ENCODE assay signal across 2 cellular contexts in the genomic region with DNA sequence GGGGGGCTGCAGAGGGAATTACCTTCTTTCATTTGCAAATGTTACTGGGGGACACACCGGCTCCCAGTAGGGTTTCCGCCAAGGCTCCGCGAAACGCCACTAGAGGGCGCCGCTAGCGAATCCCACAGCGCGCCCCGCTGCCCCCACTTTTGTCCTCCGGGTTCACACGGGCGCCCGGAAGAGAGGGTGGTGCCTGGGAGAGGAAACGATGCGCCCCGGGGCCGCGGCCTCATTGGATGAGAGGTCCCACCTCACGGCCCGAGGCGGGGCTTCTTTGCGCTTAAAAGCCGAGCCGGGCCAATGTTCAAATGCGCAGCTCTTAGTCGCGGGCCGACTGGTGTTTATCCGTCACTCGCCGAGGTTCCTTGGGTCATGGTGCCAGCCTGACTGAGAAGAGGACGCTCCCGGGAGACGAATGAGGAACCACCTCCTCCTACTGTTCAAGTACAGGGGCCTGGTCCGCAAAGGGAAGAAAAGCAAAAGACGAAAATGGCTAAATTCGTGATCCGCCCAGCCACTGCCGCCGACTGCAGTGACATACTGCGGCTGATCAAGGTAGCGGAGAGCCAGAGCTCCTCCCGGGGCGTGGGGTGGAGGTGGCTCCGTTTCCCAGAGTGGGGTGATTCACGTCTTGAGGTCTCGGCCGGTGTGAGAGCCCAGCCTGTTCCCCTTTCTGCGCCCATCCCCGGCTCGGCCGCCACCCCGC.
A peak's percentile ranks its signal among the peaks of the same experiment; 100 is the strongest.
TF ChIP-seq lines count a peak whose summit lies in the region.

Gene SAT1, plus strand, starts transcription at position 311 of the 706 bp plus-strand sequence. Its CDS starts 179 bp downstream, at position 490.

TF ChIP-seq in IMR-90, 13 proteins besides CTCF, POLR2A, EP300 and RAD21:
- no peak for TF ChIP-seq MAFK (IDR thresholded peaks at IDR 0.05; ENCODE audit: low read depth, low read length)
- TF ChIP-seq MXI1 (IDR thresholded peaks at IDR 0.05; ENCODE audit: borderline replicate concordance, low read depth, low read length): 0 out of 2 replicates have a peak, but pooled peaks have one; percentile 6
- peak; percentile 90 for TF ChIP-seq CHD1 (IDR thresholded peaks at IDR 0.05; ENCODE audit: low read depth, low read length)
- no peak for TF ChIP-seq RFX5 (IDR thresholded peaks at IDR 0.05; ENCODE audit: low read depth, low read length)
- peak; percentile 88 for TF ChIP-seq MAZ (IDR thresholded peaks at IDR 0.05; ENCODE audit: borderline replicate concordance, low read depth, low read length)
- TF ChIP-seq RCOR1 (IDR thresholded peaks at IDR 0.05; ENCODE audit: insufficient replicate concordance, low read length): no peak
- no peak for TF ChIP-seq FOS (IDR thresholded peaks at IDR 0.05; ENCODE audit: low read depth, low read length)
- TF ChIP-seq, protein P1, sequence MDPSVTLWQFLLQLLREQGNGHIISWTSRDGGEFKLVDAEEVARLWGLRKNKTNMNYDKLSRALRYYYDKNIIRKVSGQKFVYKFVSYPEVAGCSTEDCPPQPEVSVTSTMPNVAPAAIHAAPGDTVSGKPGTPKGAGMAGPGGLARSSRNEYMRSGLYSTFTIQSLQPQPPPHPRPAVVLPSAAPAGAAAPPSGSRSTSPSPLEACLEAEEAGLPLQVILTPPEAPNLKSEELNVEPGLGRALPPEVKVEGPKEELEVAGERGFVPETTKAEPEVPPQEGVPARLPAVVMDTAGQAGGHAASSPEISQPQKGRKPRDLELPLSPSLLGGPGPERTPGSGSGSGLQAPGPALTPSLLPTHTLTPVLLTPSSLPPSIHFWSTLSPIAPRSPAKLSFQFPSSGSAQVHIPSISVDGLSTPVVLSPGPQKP (IDR thresholded peaks at IDR 0.05; ENCODE audit: borderline replicate concordance, low read depth, low read length): no peak
- TF ChIP-seq BHLHE40 (IDR thresholded peaks at IDR 0.05; ENCODE audit: low read depth, low read length): no peak
- 0 out of 2 replicates have a peak, but pooled peaks have one; percentile 5 for TF ChIP-seq USF2 (IDR thresholded peaks at IDR 0.05; ENCODE audit: low read depth, low read length)
- peak; percentile 37; the same call in 1 of the 2 replicates for TF ChIP-seq SMC3 (IDR thresholded peaks at IDR 0.05; ENCODE audit: low read depth, low read length)
- TF ChIP-seq NFE2L2 (IDR thresholded peaks at IDR 0.05; ENCODE audit: low read depth, low read length): peak; percentile 17; the same call in 1 of the 2 replicates
- TF ChIP-seq CEBPB (IDR thresholded peaks at IDR 0.05; ENCODE audit: low read depth, low read length): no peak
TF ChIP-seq in IMR-90: peak in this region for 6.

TF ChIP-seq in endothelial cell of umbilical vein, 7 proteins besides CTCF, POLR2A, EP300 and RAD21:
- no peak for TF ChIP-seq GATA2 (IDR thresholded peaks at IDR 0.05; ENCODE audit: insufficient read depth, insufficient read length, low read depth, low read length)
- TF ChIP-seq POLR2AphosphoS5 (IDR thresholded peaks at IDR 0.05; ENCODE audit: insufficient read depth, low read depth, low read length): peak; percentile 99
